ENCODE assay signal across 29 cellular contexts in genomic region chr1:39425151-39425550, GRCh38.
A peak's percentile ranks its signal among the peaks of the same experiment; 100 is the strongest.
DNase-seq lines count a peak whose midpoint lies in the region; ATAC-seq and TF ChIP-seq lines count a peak whose summit lies in the region.
"Had no signal": no experiment of that assay in that cellular context is flagged by ENCODE, and none has a peak within 500 bp of the region (broad histone marks: within the 10 kb centered on the region; RNA-seq: fewer than 3 reads in every experiment).

No MANE protein-coding gene starts in this region.

- no peaks in the 10 kb centered on the region for H3K27me3 ChIP-seq in cardiac muscle cell
- no peaks in the 10 kb centered on the region for H3K27me3 ChIP-seq in gastrocnemius medialis
- H3K27me3 ChIP-seq: esophagus squamous epithelium, suprapubic skin had no signal

- H3K36me3 ChIP-seq in cardiac muscle cell (peaks cover 61% of the 10 kb centered on the region), HEK293 (ENCODE audit: control insufficient read depth in 2 of 2, insufficient read depth in 1 of 2, low read length in 2 of 2) (peaks cover 16 to 72% of the 10 kb centered on the region in 2 experiments; a peak in 2 of 3 replicates), gastrocnemius medialis (peaks cover 0 to 35% of the 10 kb centered on the region in 2 donors)

- H3K9me3 ChIP-seq in cardiac muscle cell (ENCODE audit: low read depth) (no peaks in the 10 kb centered on the region), HEK293 (ENCODE audit: control insufficient read depth, insufficient read depth, low read depth, low read length) (no peaks in the 10 kb centered on the region), gastrocnemius medialis (no peaks in the 10 kb centered on the region)
- H3K9me3 ChIP-seq: Caco-2, esophagus squamous epithelium, suprapubic skin had no signal

- no peaks in the 10 kb centered on the region for H3K27me3 Mint-ChIP-seq in central memory CD8-positive, alpha-beta T cell
- H3K27me3 Mint-ChIP-seq: naive thymus-derived CD8-positive, alpha-beta T cell; T-cell had no signal

- in situ Hi-C loops in gastrocnemius medialis (cut with MboI; ENCODE audit: low sequenced_read_pairs in 4 of 4) = no loop called here

- peaks cover 34% of the 10 kb centered on the region for H3K4me1 Mint-ChIP-seq in central memory CD8-positive, alpha-beta T cell
- H3K4me1 Mint-ChIP-seq: mesothelial cell of epicardium had no signal

- CTCF ChIA-PET in HEK293 (lab: Yijun Ruan, JAX) = interaction anchor here (0.6 to 3.6 kb wide), 6 partner anchors 8 to 148 kb away, joined by 3 to 20 read pairs (median 5); no protein-coding TSS in a partner anchor
- CTCF ChIA-PET in HEK293T (lab: Yijun Ruan, JAX) = interaction anchor here (0.8 to 1.7 kb wide), 2 partner anchors 14 to 114 kb away, joined by 5 to 8 read pairs; no protein-coding TSS in a partner anchor

- H3K4me1 ChIP-seq in cardiac muscle cell (ENCODE audit: low read depth) (peaks cover 26% of the 10 kb centered on the region), HEK293 (ENCODE audit: control insufficient read depth, insufficient read depth, low read length) (no peaks in the 10 kb centered on the region), gastrocnemius medialis (peaks cover 53 to 61% of the 10 kb centered on the region in 2 donors)
- H3K4me1 ChIP-seq: Caco-2, suprapubic skin had no signal

- H3K4me3 ChIP-seq in cardiac muscle cell = no peak overlapping the region
- H3K4me3 ChIP-seq in HEK293 (ENCODE audit: low read depth, low read length) = no peak overlapping the region
- no peak overlapping the region for H3K4me3 ChIP-seq in gastrocnemius medialis
- H3K4me3 ChIP-seq: esophagus squamous epithelium, suprapubic skin had no signal

- TF ChIP-seq POLR2A in gastrocnemius medialis (IDR thresholded peaks at IDR 0.05) = no peak

- H3K27ac Mint-ChIP-seq in central memory CD8-positive, alpha-beta T cell (ENCODE audit: low read depth) = peak overlapping the region; percentile 63
- H3K27ac Mint-ChIP-seq: mesothelial cell of epicardium had no signal

- peak overlapping the region; percentile 1 for H3K27ac ChIP-seq in cardiac muscle cell
- no peak overlapping the region for H3K27ac ChIP-seq in HEK293 (ENCODE audit: extremely low read depth, low read depth, low read length)
- H3K27ac ChIP-seq in gastrocnemius medialis = peak overlapping the region; percentile 64 to 78 (median 72)
- H3K27ac ChIP-seq: esophagus squamous epithelium, KMS-11, suprapubic skin had no signal

- no peaks in the 10 kb centered on the region for H3K9me3 Mint-ChIP-seq in central memory CD8-positive, alpha-beta T cell
- H3K9me3 Mint-ChIP-seq: mesothelial cell of epicardium; naive thymus-derived CD8-positive, alpha-beta T cell; T-cell had no signal

- no peak overlapping the region for H3K4me3 Mint-ChIP-seq in central memory CD8-positive, alpha-beta T cell
- H3K4me3 Mint-ChIP-seq: mesothelial cell of epicardium; naive thymus-derived CD8-positive, alpha-beta T cell; T-cell had no signal

- TF ChIP-seq CTCF in cardiac muscle cell (IDR thresholded peaks at IDR 0.05; ENCODE audit: low read depth, low read length) (no peak), HEK293 (tag by site-specific recombination; IDR thresholded peaks at IDR 0.05) (no peak), gastrocnemius medialis (IDR thresholded peaks at IDR 0.05 in 4 of 5, conservative IDR thresholded peaks at IDR 0.05 in 1 of 5) (no peak)

- intact Hi-C loops in Right ventricle myocardium inferior (cut with DNase I) (no loop called here), gastrocnemius medialis (cut with DNase I; ENCODE audit: low total_unique reads) (no loop called here)

- no peak for ATAC-seq in Right ventricle myocardium inferior
- ATAC-seq in central memory CD8-positive, alpha-beta T cell (replicated peaks; ENCODE audit: extremely low read depth, poor library complexity, severe bottlenecking) = no peak
- ATAC-seq in gastrocnemius medialis = no peak
- no peak for ATAC-seq in GM21723 (IDR thresholded peaks at IDR 0.05; ENCODE audit: unreplicated experiment)
- ATAC-seq: HCT116; left lobe of liver; naive thymus-derived CD8-positive, alpha-beta T cell; right cardiac atrium; T-cell had no signal

- POLR2A ChIA-PET in HEK293 (lab: Yijun Ruan, JAX) = no interaction called here
- POLR2A ChIA-PET in HEK293T (lab: Yijun Ruan, JAX) = interaction anchor here (0.7 to 1.9 kb wide), 2 partner anchors 9 to 15 kb away, joined by 3 to 7 read pairs; no protein-coding TSS in a partner anchor

- H3K36me3 Mint-ChIP-seq in central memory CD8-positive, alpha-beta T cell (ENCODE audit: insufficient read depth) = peaks cover 73% of the 10 kb centered on the region

- no peak for DNase-seq in cardiac muscle cell (ENCODE audit: low read depth in 1 of 2, low spot score in 1 of 2)
- no peak for DNase-seq in Right ventricle myocardium inferior (ENCODE audit: missing footprints)
- DNase-seq in central memory CD8-positive, alpha-beta T cell (ENCODE audit: low spot score in 2 of 2) = no peak
- no peak for DNase-seq in gastrocnemius medialis
- no peak for DNase-seq in anterior cingulate cortex (lab: John Stamatoyannopoulos, UW)
- DNase-seq in HEK293T (ENCODE audit: extremely low spot score) = no peak
- DNase-seq: activated CD4-positive, alpha-beta T cell treated with anti-CD3 and anti-CD28 coated beads for 1 hour; activated gamma-delta T cell; activated T-cell treated with anti-CD3 and anti-CD28 coated beads for 4 hours; amygdala; Caco-2; esophagus squamous epithelium; foreskin melanocyte; naive thymus-derived CD8-positive, alpha-beta T cell; NCI-H1417 treated with DMSO at 0.1 percent for 48 hours; NCI-H2081 treated with DMSO at 0.1 percent for 48 hours; NCI-H345; NCI-H748 treated with DMSO at 0.1 percent for 48 hours; right cardiac atrium; RPMI8226; stimulated activated CD4-positive, alpha-beta T cell treated with anti-CD3 and anti-CD28 coated beads, Interleukin-2, amount 100 ng/mL, for 48 hours; T-cell had no signal

TF ChIP-seq in HEK293, 187 proteins besides CTCF, POLR2A, EP300 and RAD21:
- TF ChIP-seq ZNF354C (tag by site-specific recombination; IDR thresholded peaks at IDR 0.05; ENCODE audit: borderline replicate concordance, low read depth) = no peak
- TF ChIP-seq PRDM1 (tag by site-specific recombination; IDR thresholded peaks at IDR 0.05) = peak; percentile 67

TF ChIP-seq in HEK293T, 16 proteins besides CTCF, POLR2A, EP300 and RAD21:
- no peak for TF ChIP-seq BHLHE40 (IDR thresholded peaks at IDR 0.05; ENCODE audit: borderline replicate concordance)
- TF ChIP-seq ZNF384 (IDR thresholded peaks at IDR 0.05) = no peak
- no peak for TF ChIP-seq FOXA1 (IDR thresholded peaks at IDR 0.05)
- TF ChIP-seq LEF1 (IDR thresholded peaks at IDR 0.05; ENCODE audit: borderline replicate concordance) = no peak
- no peak for TF ChIP-seq TARDBP (IDR thresholded peaks at IDR 0.05)
- TF ChIP-seq SP1 (IDR thresholded peaks at IDR 0.05) = no peak
- no peak for TF ChIP-seq L3MBTL2 (conservative IDR thresholded peaks at IDR 0.05)
- TF ChIP-seq CTBP1 (IDR thresholded peaks at IDR 0.05; ENCODE audit: borderline replicate concordance) = no peak
- no peak for TF ChIP-seq ELF4 (IDR thresholded peaks at IDR 0.05)
- TF ChIP-seq PKNOX1 (IDR thresholded peaks at IDR 0.05) = no peak
- TF ChIP-seq SUZ12 (IDR thresholded peaks at IDR 0.05) = no peak
- TF ChIP-seq ARNT (IDR thresholded peaks at IDR 0.05) = no peak
- TF ChIP-seq HDGF (IDR thresholded peaks at IDR 0.05; ENCODE audit: borderline replicate concordance) = no peak
- no peak for TF ChIP-seq FOXK2 (IDR thresholded peaks at IDR 0.05)
- no peak for TF ChIP-seq FOXM1 (IDR thresholded peaks at IDR 0.05; ENCODE audit: borderline replicate concordance)
- no peak for TF ChIP-seq NFRKB (IDR thresholded peaks at IDR 0.05)
